Comparison of ENCODE assay signal across 11 cellular contexts in genomic region chr3:71057526-71057894, GRCh38.
A peak's percentile ranks its signal among the peaks of the same experiment; 100 is the strongest.
DNase-seq lines count a peak whose midpoint lies in the region; ATAC-seq and TF ChIP-seq lines count a peak whose summit lies in the region.
"Had no signal": no experiment of that assay in that cellular context is flagged by ENCODE, and none has a peak within 500 bp of the region (broad histone marks: within the 10 kb centered on the region; RNA-seq: fewer than 3 reads in every experiment).

No MANE protein-coding gene starts in this region.

- CTCF ChIA-PET in activated naive CD4-positive, alpha-beta T cell treated with anti-CD3 and anti-CD28 coated beads for 36 hours (lab: Charles Lee) = interaction anchor here (0.6 to 1.1 kb wide), 4 partner anchors 76 to 507 kb away, joined by 3 to 5 read pairs (median 3); no protein-coding TSS in a partner anchor

- peaks cover 87% of the 10 kb centered on the region for H3K4me1 Mint-ChIP-seq in activated naive CD4-positive, alpha-beta T cell treated with anti-CD3 and anti-CD28 coated beads for 36 hours (ENCODE audit: low read depth)
- H3K4me1 Mint-ChIP-seq in activated T-helper 2 cell treated with anti-CD3 and anti-CD28 coated beads, Interferon-gamma antibody, Interleukin-2, Interleukin-4, amounts not matched to agents 10 μg/mL and 5 μg/mL and 100 μg/mL, durations not matched to agents 14 hours and 24 hours and 36 hours (ENCODE audit: low read depth) = peaks cover 91% of the 10 kb centered on the region

- peak; percentile 49 for DNase-seq in activated naive CD4-positive, alpha-beta T cell treated with anti-CD3 and anti-CD28 coated beads for 36 hours
- DNase-seq in activated naive CD4-positive, alpha-beta T cell (lab: John Stamatoyannopoulos, UW) = no peak
- DNase-seq in activated T-helper 2 cell treated with anti-CD3 and anti-CD28 coated beads, Interferon-gamma antibody, Interleukin-2, Interleukin-4, amounts not matched to agents 10 μg/mL and 5 μg/mL and 100 μg/mL, durations not matched to agents 14 hours and 24 hours and 36 hours (ENCODE audit: low spot score) = no peak
- no peak for DNase-seq in left lung
- peak; percentile 47 for DNase-seq in transverse colon
- DNase-seq in DMS114 treated with DMSO at 0.1 percent for 48 hours (lab: John Stamatoyannopoulos, UW; ENCODE audit: unreplicated experiment) = no peak
- no peak for DNase-seq in activated CD8-positive, alpha-beta memory T cell treated with anti-CD3 and anti-CD28 coated beads for 24 hours
- DNase-seq: C1 segment of cervical spinal cord, kidney, NCI-H1436 treated with DMSO at 0.1 percent for 48 hours had no signal

- H3K4me1 ChIP-seq in left lung (peaks cover 36 to 80% of the 10 kb centered on the region in 2 donors), transverse colon (peaks cover 55 to 97% (median 91%) of the 10 kb centered on the region in 4 donors)

- no peak for TF ChIP-seq EP300 in transverse colon (IDR thresholded peaks at IDR 0.05; ENCODE audit: low read depth)

- in situ Hi-C loops in transverse colon (cut with MboI; ENCODE audit: low pct_ligation_motif_present in 1 of 4, low pct_unique_long_range_greater_than_20kb in 1 of 4, low sequenced_read_pairs in 3 of 4) = loop anchor here in 1 of 4 donors (25.0 kb wide), 1 partner anchor 530 kb away; the partner anchor contains the start of gene FOXP1

- H3K9me3 ChIP-seq in left lung = no peaks in the 10 kb centered on the region
- no peaks in the 10 kb centered on the region for H3K9me3 ChIP-seq in transverse colon

- H3K27ac ChIP-seq in left lung (peak overlapping the region; percentile 14 to 60), transverse colon (peak overlapping the region; percentile 92 to 98 (median 98))

- peaks cover 19% of the 10 kb centered on the region for H3K36me3 Mint-ChIP-seq in activated naive CD4-positive, alpha-beta T cell treated with anti-CD3 and anti-CD28 coated beads for 36 hours (ENCODE audit: low read depth)
- peaks cover 54% of the 10 kb centered on the region for H3K36me3 Mint-ChIP-seq in activated T-helper 2 cell treated with anti-CD3 and anti-CD28 coated beads, Interferon-gamma antibody, Interleukin-2, Interleukin-4, amounts not matched to agents 10 μg/mL and 5 μg/mL and 100 μg/mL, durations not matched to agents 14 hours and 24 hours and 36 hours (ENCODE audit: low read depth)

- intact Hi-C loops in activated naive CD4-positive, alpha-beta T cell treated with anti-CD3 and anti-CD28 coated beads for 36 hours (cut with micrococcal nuclease) = loop anchor here (1.0 kb wide), 3 partner anchors 9 to 30 kb away; no protein-coding TSS in a partner anchor
- intact Hi-C loops in activated T-helper 2 cell treated with anti-CD3 and anti-CD28 coated beads, Interferon-gamma antibody, Interleukin-2, Interleukin-4, amounts not matched to agents 10 μg/mL and 5 μg/mL and 100 μg/mL, durations not matched to agents 14 hours and 24 hours and 36 hours (cut with micrococcal nuclease) = no loop called here
- intact Hi-C loops in left lung (cut with DNase I) = no loop called here
- intact Hi-C loops in transverse colon (cut with DNase I; ENCODE audit: low total_unique reads) = no loop called here

- H3K36me3 ChIP-seq in left lung (peaks cover 0 to 14% of the 10 kb centered on the region in 2 donors), transverse colon (no peaks in the 10 kb centered on the region)

- no peaks in the 10 kb centered on the region for H3K27me3 ChIP-seq in left lung
- H3K27me3 ChIP-seq in transverse colon = no peaks in the 10 kb centered on the region

- H3K4me3 Mint-ChIP-seq in activated naive CD4-positive, alpha-beta T cell treated with anti-CD3 and anti-CD28 coated beads for 36 hours = peak overlapping the region; percentile 53
- peak overlapping the region; percentile 61 for H3K4me3 Mint-ChIP-seq in activated T-helper 2 cell treated with anti-CD3 and anti-CD28 coated beads, Interferon-gamma antibody, Interleukin-2, Interleukin-4, amounts not matched to agents 10 μg/mL and 5 μg/mL and 100 μg/mL, durations not matched to agents 14 hours and 24 hours and 36 hours (ENCODE audit: low read depth)

- H3K9me3 Mint-ChIP-seq in activated naive CD4-positive, alpha-beta T cell treated with anti-CD3 and anti-CD28 coated beads for 36 hours = no peaks in the 10 kb centered on the region
- no peaks in the 10 kb centered on the region for H3K9me3 Mint-ChIP-seq in activated T-helper 2 cell treated with anti-CD3 and anti-CD28 coated beads, Interferon-gamma antibody, Interleukin-2, Interleukin-4, amounts not matched to agents 10 μg/mL and 5 μg/mL and 100 μg/mL, durations not matched to agents 14 hours and 24 hours and 36 hours

- TF ChIP-seq CTCF in left lung (IDR thresholded peaks at IDR 0.05) = no peak
- TF ChIP-seq CTCF in transverse colon (IDR thresholded peaks at IDR 0.05) = no peak

- TF ChIP-seq POLR2A in transverse colon (IDR thresholded peaks at IDR 0.05) = no peak

- H3K4me3 ChIP-seq in left lung (no peak overlapping the region), transverse colon (peak overlapping the region in 1 of 4 donors; percentile 10)

- H3K27ac Mint-ChIP-seq in activated naive CD4-positive, alpha-beta T cell treated with anti-CD3 and anti-CD28 coated beads for 36 hours = no peak overlapping the region
- H3K27ac Mint-ChIP-seq in activated T-helper 2 cell treated with anti-CD3 and anti-CD28 coated beads, Interferon-gamma antibody, Interleukin-2, Interleukin-4, amounts not matched to agents 10 μg/mL and 5 μg/mL and 100 μg/mL, durations not matched to agents 14 hours and 24 hours and 36 hours = peak overlapping the region; percentile 89

- ATAC-seq in left lung = peak; percentile 47
- ATAC-seq in GM21717 (IDR thresholded peaks at IDR 0.05; ENCODE audit: unreplicated experiment) = no peak

- H3K27me3 Mint-ChIP-seq in activated naive CD4-positive, alpha-beta T cell treated with anti-CD3 and anti-CD28 coated beads for 36 hours (ENCODE audit: low read depth) = no peaks in the 10 kb centered on the region
- H3K27me3 Mint-ChIP-seq in activated T-helper 2 cell treated with anti-CD3 and anti-CD28 coated beads, Interferon-gamma antibody, Interleukin-2, Interleukin-4, amounts not matched to agents 10 μg/mL and 5 μg/mL and 100 μg/mL, durations not matched to agents 14 hours and 24 hours and 36 hours (ENCODE audit: low read depth) = no peaks in the 10 kb centered on the region

- 9 to 17% methylated on average over 1 to 4 of the region's 4 CpGs for WGBS in transverse colon (ENCODE audit: low coverage in 1 of 2), 2 donors

Comparison
In these comparisons a context has a peak if more than half of its experiments do, and no peak if none do; other contexts are left out.
1. DNase-seq: peak in activated naive CD4-positive, alpha-beta T cell treated with anti-CD3 and anti-CD28 coated beads for 36 hours (single experiment) and transverse colon (single experiment); none in activated naive CD4-positive, alpha-beta T cell (0 of 4), activated T-helper 2 cell treated with anti-CD3 and anti-CD28 coated beads, Interferon-gamma antibody, Interleukin-2, Interleukin-4, amounts not matched to agents 10 μg/mL and 5 μg/mL and 100 μg/mL, durations not matched to agents 14 hours and 24 hours and 36 hours (single experiment), left lung (0 of 2), DMS114 treated with DMSO at 0.1 percent for 48 hours (single experiment) and activated CD8-positive, alpha-beta memory T cell treated with anti-CD3 and anti-CD28 coated beads for 24 hours (single experiment).